In genomic region chr17:7857724-7858486, GRCh38 we compare ENCODE assay signal across 8 cellular contexts. TPM values are rescaled to one million over a fixed set of nuclear protein-coding genes. Genes with fewer than 3 reads are reported as not detected.
DNase-seq lines count a peak whose midpoint lies in the region; ATAC-seq and TF ChIP-seq lines count a peak whose summit lies in the region.

TSS of gene CYB5D1 (plus strand) at chr17:7858003. CDS start at chr17:7858135, 132 bp downstream.

- no peak within 1 kb of the TSS for H2AFZ ChIP-seq in neuron (ENCODE audit: low read depth, low read length)

- peak within 1 kb of the TSS; percentile 93 for H3K4me3 ChIP-seq in Jurkat, Clone E6-1 (ENCODE audit: low read length)
- H3K4me3 ChIP-seq in fibroblast of villous mesenchyme (ENCODE audit: low read depth, low read length) (peak within 1 kb of the TSS; percentile 82), neuron (ENCODE audit: low read length) (peak within 1 kb of the TSS; percentile 58)

- peaks cover 12% of the 10 kb centered on the region for H3K36me3 ChIP-seq in neuron (ENCODE audit: insufficient read depth, low read length)

- no peak within 1 kb of the TSS for H3K27ac Mint-ChIP-seq in activated T-helper 17 cell treated with anti-CD3 and anti-CD28 coated beads, Interleukin-2, amount 50 U/mL, for 72 hours

- H3K4me3 Mint-ChIP-seq in activated T-helper 17 cell treated with anti-CD3 and anti-CD28 coated beads, Interleukin-2, amount 50 U/mL, for 72 hours, result no peak within 1 kb of the TSS

- ATAC-seq in GM21717 (IDR thresholded peaks at IDR 0.05; ENCODE audit: unreplicated experiment), result peak; percentile 31
- ATAC-seq in activated T-helper 17 cell treated with anti-CD3 and anti-CD28 coated beads, Interleukin-2, amount 50 U/mL, for 72 hours (replicated peaks), result peak; percentile 57

- no peak for TF ChIP-seq CTCF in fibroblast of villous mesenchyme (IDR thresholded peaks at IDR 0.05; ENCODE audit: insufficient read depth, low read depth, low read length)

- H3K27me3 Mint-ChIP-seq in activated T-helper 17 cell treated with anti-CD3 and anti-CD28 coated beads, Interleukin-2, amount 50 U/mL, for 72 hours, result no peaks in the 10 kb centered on the region

- H3K27me3 ChIP-seq in neuron (ENCODE audit: insufficient read depth, low read length), result no peaks in the 10 kb centered on the region

- no peaks in the 10 kb centered on the region for H3K9me3 ChIP-seq in neuron (ENCODE audit: low read length)

- peak; percentile 72 for DNase-seq in DMS153 treated with DMSO at 0.1 percent for 48 hours (lab: John Stamatoyannopoulos, UW; ENCODE audit: unreplicated experiment)
- DNase-seq in Jurkat, Clone E6-1 (ENCODE audit: low read depth, low spot score), result peak; percentile 92
- DNase-seq in RPMI8226, result peak; percentile 91
- peak; percentile 95 for DNase-seq in fibroblast of villous mesenchyme (ENCODE audit: low read depth)
- peak; percentile 51 to 97 (median 87) for DNase-seq in substantia nigra (lab: John Stamatoyannopoulos, UW)

- peaks cover 3% of the 10 kb centered on the region for H3K36me3 Mint-ChIP-seq in activated T-helper 17 cell treated with anti-CD3 and anti-CD28 coated beads, Interleukin-2, amount 50 U/mL, for 72 hours (ENCODE audit: low read depth)

- H3K4me1 ChIP-seq in neuron (ENCODE audit: insufficient read depth, low read length), result peaks cover 37% of the 10 kb centered on the region

- no peaks in the 10 kb centered on the region for H3K9me3 Mint-ChIP-seq in activated T-helper 17 cell treated with anti-CD3 and anti-CD28 coated beads, Interleukin-2, amount 50 U/mL, for 72 hours

- peak within 1 kb of the TSS; percentile 86 for H3K27ac ChIP-seq in substantia nigra (ENCODE audit: low read depth, low read length, poor library complexity, severe bottlenecking)

- H3K4me1 Mint-ChIP-seq in activated T-helper 17 cell treated with anti-CD3 and anti-CD28 coated beads, Interleukin-2, amount 50 U/mL, for 72 hours, result peaks cover 18% of the 10 kb centered on the region

RNA-seq across cellular contexts. Expression of gene CYB5D1, which starts in this region (rescaled TPM):
- polyA plus RNA-seq in Jurkat, Clone E6-1 (2012; ENCODE audit: insufficient read depth, insufficient read length), result 15.5 TPM
- total RNA-seq in activated T-helper 17 cell treated with anti-CD3 and anti-CD28 coated beads, Interleukin-2, amount 50 U/mL, for 72 hours, result 10 to 100 TPM; 14.8 to 19.4 TPM
- 6.4 and 11.2 TPM in 2 replicates for total RNA-seq in fibroblast of villous mesenchyme

Comparison
In these comparisons a context has a peak if more than half of its experiments do, and no peak if none do; other contexts are left out.
1. Peak in every context shown above with its lines: DNase-seq, ATAC-seq, H3K4me3 ChIP-seq and H3K27ac ChIP-seq.